Comparison of ENCODE assay signal across 25 cellular contexts in the genomic region with DNA sequence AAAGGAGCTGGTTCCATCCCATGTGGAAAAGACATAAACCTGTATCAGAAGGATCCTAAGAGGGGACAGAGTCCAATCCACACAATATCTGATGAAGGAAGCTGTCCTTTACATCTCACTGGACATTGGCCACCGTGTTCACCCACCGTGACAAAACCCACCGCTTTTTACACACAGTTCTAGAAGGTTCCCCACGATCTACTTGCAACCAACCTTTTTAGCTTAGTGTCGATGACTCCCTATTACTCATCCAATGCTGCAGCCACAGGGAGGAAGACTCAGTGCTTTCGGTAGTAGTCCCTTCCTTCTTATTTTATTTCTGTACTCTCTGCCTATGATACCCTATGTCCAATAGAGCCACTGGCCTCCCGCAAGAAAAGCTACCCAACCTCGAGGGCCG.
DNase-seq lines count a peak whose midpoint lies in the region; ATAC-seq lines count a peak whose summit lies in the region.
"Had no signal": no experiment of that assay in that cellular context is flagged by ENCODE, and none has a peak within 500 bp of the region (broad histone marks: within the 10 kb centered on the region; RNA-seq: fewer than 3 reads in every experiment).

No MANE protein-coding gene starts in this region.

- no peak overlapping the region for H3K9ac ChIP-seq in GM23248
- H3K9ac ChIP-seq: BLaER1 had no signal

- in situ Hi-C loops in GM23248 (cut with MboI), result no loop called here

- no peaks in the 10 kb centered on the region for H3K9me3 ChIP-seq in GM23248 (ENCODE audit: low read depth)
- H3K9me3 ChIP-seq: BLaER1, gastrocnemius medialis, prostate gland, testis had no signal

- ATAC-seq in HG02610 (IDR thresholded peaks at IDR 0.05; ENCODE audit: unreplicated experiment), result no peak
- ATAC-seq: gastrocnemius medialis; sciatic nerve; stimulated activated naive B cell treated with anti-CD40 and anti-IgM and Interleukin-4, amounts not matched to agents 10 μg/mL and 1 μg/mL and 100 μg/mL, for 72 hours had no signal

- H3K27me3 ChIP-seq in GM23248 (replicated peaks; ENCODE audit: insufficient read depth), result no peaks in the 10 kb centered on the region
- H3K27me3 ChIP-seq: BLaER1, gastrocnemius medialis, hepatocyte, testis had no signal

- DNase-seq in CD1c-positive myeloid dendritic cell (ENCODE audit: extremely low spot score) (peak; percentile 46), GM23248 (peak; percentile 27), RPMI7951 (ENCODE audit: low read depth) (peak; percentile 9), glomerular visceral epithelial cell (ENCODE audit: extremely low spot score) (peak; percentile 35), KG1 (lab: John Stamatoyannopoulos, UW) (no peak), DMS153 treated with DMSO at 0.1 percent for 48 hours (lab: John Stamatoyannopoulos, UW; ENCODE audit: unreplicated experiment) (no peak), nucleus accumbens (lab: John Stamatoyannopoulos, UW) (no peak)
- DNase-seq: activated naive CD4-positive, alpha-beta T cell treated with anti-CD3 and anti-CD28 coated beads, Interleukin-2, amount 50 U/mL, for 16 hours; DND-41; gastrocnemius medialis; NCI-H1417 treated with DMSO at 0.1 percent for 48 hours; NCI-H2081 treated with DMSO at 0.1 percent for 48 hours; NCI-H226; RPMI8226; stimulated activated CD4-positive, alpha-beta T cell treated with anti-CD3 and anti-CD28 coated beads, Interleukin-12 subunit alpha, Interleukin-12 subunit beta, amount 100 ng/mL, for 4 hours; stimulated activated CD4-positive, alpha-beta T cell treated with anti-CD3 and anti-CD28 coated beads, Interleukin-4, amount 100 ng/mL, for 24 hours; stimulated activated naive B cell treated with anti-CD40 and anti-IgM and Interleukin-4, amounts not matched to agents 10 μg/mL and 1 μg/mL and 100 μg/mL, for 72 hours; testis had no signal

- H3K4me3 ChIP-seq in GM23248, result no peak overlapping the region
- H3K4me3 ChIP-seq: BLaER1, coronary artery, gastrocnemius medialis, hepatocyte, prostate gland, SK-N-MC, testis had no signal

- H3K36me3 ChIP-seq in GM23248 (ENCODE audit: low read depth), result peaks cover 70% of the 10 kb centered on the region
- H3K36me3 ChIP-seq: prostate gland had no signal

- H3K27ac ChIP-seq in GM23248, result no peak overlapping the region
- H3K27ac ChIP-seq: BLaER1, coronary artery, gastrocnemius medialis, hepatocyte, prostate gland, SK-N-MC, testis had no signal

- H3K4me1 ChIP-seq in GM23248 (ENCODE audit: insufficient read depth), result no peaks in the 10 kb centered on the region
- H3K4me1 ChIP-seq: BLaER1, prostate gland, testis had no signal

- H3K9me2 ChIP-seq in GM23248 (ENCODE audit: insufficient read depth), result no peaks in the 10 kb centered on the region

- WGBS in GM23248 (ENCODE audit: low coverage in 1 of 2, low lambda C conversion rate in 2 of 2, missing lambda C conversion rate in 2 of 2), 2 experiments, result 95 to 96% methylated on average over 9 of the region's 9 CpGs

- no peak overlapping the region for H2AFZ ChIP-seq in GM23248
- H2AFZ ChIP-seq: hepatocyte had no signal

- no peak overlapping the region for H3K4me2 ChIP-seq in GM23248 (ENCODE audit: unreplicated experiment)
- H3K4me2 ChIP-seq: BLaER1, hepatocyte had no signal

- peaks cover 6% of the 10 kb centered on the region; the same call in 1 of the 2 replicates for H3F3A ChIP-seq in GM23248 (ENCODE audit: insufficient read depth)

- H4K20me1 ChIP-seq in GM23248 (ENCODE audit: insufficient read depth), result no peaks in the 10 kb centered on the region

- peaks cover 70% of the 10 kb centered on the region for H3K79me2 ChIP-seq in GM23248 (ENCODE audit: insufficient read depth)

Comparison
In these comparisons a context has a peak if more than half of its experiments do, and no peak if none do; other contexts are left out.
1. DNase-seq: peak in CD1c-positive myeloid dendritic cell (single experiment), GM23248 (single experiment), RPMI7951 (single experiment) and glomerular visceral epithelial cell (single experiment); none in KG1 (single experiment), DMS153 treated with DMSO at 0.1 percent for 48 hours (single experiment) and nucleus accumbens (0 of 56).